ENCODE assay signal across 8 cellular contexts in genomic region chr5:95285406-95285761, GRCh38. TPM values are rescaled to one million over a fixed set of nuclear protein-coding genes. Genes with fewer than 3 reads are reported as not detected.
DNase-seq lines count a peak whose midpoint lies in the region; ATAC-seq and TF ChIP-seq lines count a peak whose summit lies in the region.

No MANE protein-coding gene starts in this region.

- ATAC-seq in gastrocnemius medialis (no peak), HG03439 (IDR thresholded peaks at IDR 0.05; ENCODE audit: unreplicated experiment) (no peak), GM18858 (IDR thresholded peaks at IDR 0.05; ENCODE audit: unreplicated experiment) (no peak)

- DNase-seq in GM23248 (no peak), SK-N-MC (ENCODE audit: low read depth, low spot score) (no peak), fibroblast of the aortic adventitia (ENCODE audit: low read depth) (peak; percentile 8), gastrocnemius medialis (no peak), NCI-H2107 (lab: John Stamatoyannopoulos, UW) (no peak)
- DNase-seq in activated CD4-positive, CD25-positive, alpha-beta regulatory T cell treated with anti-CD3 and anti-CD28 coated beads, Interleukin-2, amount 50 U/mL, for 72 hours, result no peak

- no peaks in the 10 kb centered on the region for H3K9me3 ChIP-seq in GM23248 (ENCODE audit: low read depth)
- no peaks in the 10 kb centered on the region for H3K9me3 ChIP-seq in SK-N-MC (ENCODE audit: low read depth, low read length)
- no peaks in the 10 kb centered on the region for H3K9me3 ChIP-seq in gastrocnemius medialis

- H3K79me2 ChIP-seq in GM23248 (ENCODE audit: insufficient read depth), result no peaks in the 10 kb centered on the region

- TF ChIP-seq CTCF in fibroblast of the aortic adventitia (IDR thresholded peaks at IDR 0.05; ENCODE audit: insufficient read depth, low read length), result no peak
- no peak for TF ChIP-seq CTCF in gastrocnemius medialis (IDR thresholded peaks at IDR 0.05 in 4 of 5, conservative IDR thresholded peaks at IDR 0.05 in 1 of 5)

- H2AFZ ChIP-seq in GM23248, result 0 out of 2 replicates have a peak overlapping the region, but pooled peaks have one; percentile 67

- H3K36me3 ChIP-seq in GM23248 (ENCODE audit: low read depth), result no peaks in the 10 kb centered on the region
- no peaks in the 10 kb centered on the region for H3K36me3 ChIP-seq in SK-N-MC (ENCODE audit: insufficient read depth, low read length)
- H3K36me3 ChIP-seq in gastrocnemius medialis, result no peaks in the 10 kb centered on the region

- H4K20me1 ChIP-seq in GM23248 (ENCODE audit: insufficient read depth), result no peaks in the 10 kb centered on the region

- in situ Hi-C loops in GM23248 (cut with MboI), result no loop called here
- in situ Hi-C loops in gastrocnemius medialis (cut with MboI; ENCODE audit: low sequenced_read_pairs in 4 of 4), result no loop called here

- peak overlapping the region; percentile 65; the same call in 1 of the 2 replicates for H3K4me3 ChIP-seq in GM23248
- H3K4me3 ChIP-seq in SK-N-MC, result peak overlapping the region; percentile 79
- H3K4me3 ChIP-seq in fibroblast of the aortic adventitia (ENCODE audit: low read depth, low read length), result peak overlapping the region; percentile 15
- peak overlapping the region; percentile 47 to 65 (median 52) for H3K4me3 ChIP-seq in gastrocnemius medialis

- no peaks in the 10 kb centered on the region for H3K9me2 ChIP-seq in GM23248 (ENCODE audit: insufficient read depth)

- H3K4me1 ChIP-seq in GM23248 (ENCODE audit: insufficient read depth) (no peaks in the 10 kb centered on the region), gastrocnemius medialis (peaks cover 4 to 18% of the 10 kb centered on the region in 2 donors)

- TF ChIP-seq POLR2A in gastrocnemius medialis (IDR thresholded peaks at IDR 0.05), result no peak

- H3K4me2 ChIP-seq in GM23248 (ENCODE audit: unreplicated experiment), result peak overlapping the region; percentile 69

- H3K27ac ChIP-seq in GM23248 (no peak overlapping the region), SK-N-MC (no peak overlapping the region), gastrocnemius medialis (no peak overlapping the region)

- no peaks in the 10 kb centered on the region for H3F3A ChIP-seq in GM23248 (ENCODE audit: insufficient read depth)

- H3K27me3 ChIP-seq in GM23248 (replicated peaks; ENCODE audit: insufficient read depth) (peaks cover 84% of the 10 kb centered on the region), gastrocnemius medialis (peaks cover 52 to 70% (median 57%) of the 10 kb centered on the region in 3 donors)

- intact Hi-C loops in gastrocnemius medialis (cut with DNase I; ENCODE audit: low total_unique reads), result no loop called here

- 7 to 10% methylated on average over 14 of the region's 14 CpGs for WGBS in GM23248 (ENCODE audit: low coverage in 1 of 2, low lambda C conversion rate in 2 of 2, missing lambda C conversion rate in 2 of 2), 2 experiments

- H3K9ac ChIP-seq in GM23248, result no peak overlapping the region
- H3K9ac ChIP-seq in SK-N-MC (ENCODE audit: insufficient read length), result no peak overlapping the region

RNA-seq across cellular contexts. Expression of gene MCTP1, which starts 0.5 kb away (rescaled TPM):
- not detected in 2 replicates for total RNA-seq in GM23248 (2014; rRNA removed; shearing (Covaris generic))
- polyA plus RNA-seq in GM23248 (2016; fragmentation: Nextera tagmentation; extraction: Ambion mirVana), result 0.08 and 0.23 TPM in 2 replicates
- total RNA-seq in fibroblast of the aortic adventitia (ENCODE audit: low replicate concordance), result 1.5 and 7.6 TPM in 2 replicates
- 10 to 100 TPM in 1 of 4 donors, 1 to 10 TPM in 3; 5.4 to 22.1 (median 5.8) TPM for total RNA-seq in gastrocnemius medialis

Comparison
In these comparisons a context has a peak if more than half of its experiments do, and no peak if none do; other contexts are left out.
1. H3K4me3 ChIP-seq: peak in every context shown above with its lines; median percentile 79 in SK-N-MC; 65 in GM23248; 52 in gastrocnemius medialis; 15 in fibroblast of the aortic adventitia.